8 cellular contexts compared by ENCODE assay signal in genomic region chr12:96061864-96062453, GRCh38. TPM values are rescaled to one million over a fixed set of nuclear protein-coding genes. Genes with fewer than 3 reads are reported as not detected.
DNase-seq lines count a peak whose midpoint lies in the region; ATAC-seq and TF ChIP-seq lines count a peak whose summit lies in the region.

No MANE protein-coding gene starts in this region.

- intact Hi-C loops in breast epithelium (cut with DNase I; ENCODE audit: low total_unique reads), result loop anchor here (10.0 kb wide), 1 partner anchor 153 kb away; no protein-coding TSS in a partner anchor

- DNase-seq in NK-92 treated with Interleukin-12 subunit alpha and Interleukin-12 subunit beta, amount 100 ng/mL, for 24 hours (lab: John Stamatoyannopoulos, UW), result peak; percentile 14
- no peak for DNase-seq in NK-92 (lab: John Stamatoyannopoulos, UW; ENCODE audit: unreplicated experiment)
- peak; percentile 3 for DNase-seq in NCI-H2107 (lab: John Stamatoyannopoulos, UW)
- DNase-seq in breast epithelium (ENCODE audit: low spot score in 2 of 2), result peak; percentile 61 to 64
- peak; percentile 41 for DNase-seq in kidney epithelial cell (ENCODE audit: low read depth)
- DNase-seq in stimulated activated CD4-positive, alpha-beta T cell treated with anti-CD3 and anti-CD28 coated beads, Interleukin-2, amount 100 ng/mL, for 4 hours (ENCODE audit: low read depth), result peak; percentile 67

- peak; percentile 69 for ATAC-seq in HG02870 (IDR thresholded peaks at IDR 0.05; ENCODE audit: unreplicated experiment)

- TF ChIP-seq POLR2A in breast epithelium (IDR thresholded peaks at IDR 0.05), result no peak

- TF ChIP-seq CTCF in VCaP (conservative IDR thresholded peaks at IDR 0.05) (peak; percentile 89), breast epithelium (IDR thresholded peaks at IDR 0.05) (peak; percentile 65 to 88 (median 69)), kidney epithelial cell (IDR thresholded peaks at IDR 0.05; ENCODE audit: insufficient read depth, low read length, poor library complexity, severe bottlenecking) (peak; percentile 70)

- H3K27me3 ChIP-seq in breast epithelium (no peaks in the 10 kb centered on the region), kidney epithelial cell (ENCODE audit: control insufficient read depth, insufficient read depth, low read length) (no peaks in the 10 kb centered on the region)

- H3K9me3 ChIP-seq in breast epithelium, result no peaks in the 10 kb centered on the region

- H3K4me3 ChIP-seq in breast epithelium, result no peak overlapping the region
- H3K4me3 ChIP-seq in kidney epithelial cell (ENCODE audit: low read depth, low read length), result no peak overlapping the region

- H3K4me1 ChIP-seq in breast epithelium, result no peaks in the 10 kb centered on the region

- H3K27ac ChIP-seq in VCaP, result no peak overlapping the region; the same call in 1 of the 2 replicates
- no peak overlapping the region for H3K27ac ChIP-seq in breast epithelium

- H3K36me3 ChIP-seq in breast epithelium (no peaks in the 10 kb centered on the region), kidney epithelial cell (ENCODE audit: control insufficient read depth, insufficient read depth, low read length) (no peaks in the 10 kb centered on the region)

RNA-seq across cellular contexts. Expression of gene LTA4H, which starts 26.6 kb away (rescaled TPM):
- total RNA-seq in breast epithelium (10 to 100 TPM; 66.5 to 94.5 (median 67.4) TPM), kidney epithelial cell (73.1 and 78.9 TPM in 2 replicates)
